15 cellular contexts compared by ENCODE assay signal in the genomic region with DNA sequence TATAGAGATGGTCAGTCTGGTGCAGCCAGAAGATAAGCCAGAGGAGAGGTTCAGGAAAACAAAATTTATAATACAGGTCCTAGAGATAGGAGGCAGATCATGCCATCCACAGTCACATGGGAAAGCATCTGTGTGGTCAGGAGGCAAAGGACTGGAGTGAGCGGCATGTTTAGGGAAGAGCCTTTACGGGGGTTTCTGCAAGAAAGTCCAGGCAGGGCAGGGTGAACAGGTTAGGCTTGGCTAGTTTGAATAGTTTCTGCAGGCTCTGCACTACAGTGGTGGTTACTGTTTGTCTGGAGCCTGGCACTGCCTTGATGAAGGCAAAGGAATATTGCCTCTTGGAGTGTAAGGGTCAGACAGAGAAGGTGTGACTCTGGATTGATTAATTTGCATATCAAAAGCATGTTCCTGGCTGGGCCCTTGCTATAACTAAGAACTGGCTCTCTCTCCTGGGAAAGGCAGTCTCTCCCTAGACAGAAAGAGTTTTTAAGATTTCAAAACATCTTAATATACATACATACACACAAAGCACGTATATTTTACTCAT.
DNase-seq lines count a peak whose midpoint lies in the region; ATAC-seq and TF ChIP-seq lines count a peak whose summit lies in the region.
"Had no signal": no experiment of that assay in that cellular context is flagged by ENCODE, and none has a peak within 500 bp of the region (broad histone marks: within the 10 kb centered on the region; RNA-seq: fewer than 3 reads in every experiment).

No MANE protein-coding gene starts in this region.

- peaks cover 7% of the 10 kb centered on the region for H3K4me1 ChIP-seq in endodermal cell (ENCODE audit: control insufficient read depth, insufficient read depth, low read length)

- H3K4me3 Mint-ChIP-seq in endodermal cell, result no peak overlapping the region
- H3K4me3 Mint-ChIP-seq: B cell; CD4-positive, alpha-beta T cell; HFFc6 had no signal

- H3K27ac ChIP-seq in endodermal cell (ENCODE audit: low read depth, low read length), result no peak overlapping the region
- H3K27ac ChIP-seq: GM23248 had no signal

- DNase-seq in H7 (peak; percentile 17), endodermal cell (peak; percentile 50), mucosa of gallbladder (ENCODE audit: low spot score) (peak; percentile 40), dermis blood vessel endothelial cell (no peak), NCI-H146 (lab: John Stamatoyannopoulos, UW) (no peak)
- no peak for DNase-seq in stimulated activated CD4-positive, alpha-beta T cell treated with anti-CD3 and anti-CD28 coated beads, Interleukin-15, amount 100 ng/mL, for 24 hours
- DNase-seq: C1 segment of cervical spinal cord; CD4-positive, alpha-beta T cell; DMS79; GM23248; HCEC 1CT; HFFc6 had no signal

- no peak overlapping the region for H3K27ac Mint-ChIP-seq in endodermal cell
- H3K27ac Mint-ChIP-seq: B cell; CD4-positive, alpha-beta T cell; HFFc6 had no signal

- ATAC-seq in HG03439 (IDR thresholded peaks at IDR 0.05; ENCODE audit: unreplicated experiment), result no peak
- ATAC-seq: HepG2 had no signal

- H3K36me3 Mint-ChIP-seq in endodermal cell (ENCODE audit: low read depth), result no peaks in the 10 kb centered on the region

- H3K4me3 ChIP-seq in H7 (ENCODE audit: insufficient read depth, low read depth, low read length) (no peak overlapping the region), endodermal cell (ENCODE audit: low read length) (no peak overlapping the region)
- H3K4me3 ChIP-seq: GM23248 had no signal

- H3K9ac ChIP-seq in endodermal cell (ENCODE audit: extremely low read depth, low read length, poor library complexity, severe bottlenecking), result no peak overlapping the region
- H3K9ac ChIP-seq: GM23248 had no signal

- peaks cover 7% of the 10 kb centered on the region for H3K9me3 ChIP-seq in endodermal cell (ENCODE audit: control insufficient read depth, low read length)

- no peak for TF ChIP-seq CTCF in endodermal cell (conservative IDR thresholded peaks at IDR 0.05)

- peaks cover 3% of the 10 kb centered on the region for H3K9me3 Mint-ChIP-seq in endodermal cell

- WGBS in endodermal cell (ENCODE audit: insufficient coverage in 1 of 2, insufficient read length in 1 of 2), 2 experiments, result 85% methylated on average over 3 of the region's 3 CpGs; no CpG with 5 or more reads in 1 of the 2 experiments

- H3K4me1 Mint-ChIP-seq in endodermal cell, result peaks cover 20% of the 10 kb centered on the region
- H3K4me1 Mint-ChIP-seq: B cell had no signal

- no peaks in the 10 kb centered on the region for H3K27me3 ChIP-seq in H7 (ENCODE audit: control insufficient read depth, insufficient read depth, low read length)
- no peaks in the 10 kb centered on the region for H3K27me3 ChIP-seq in endodermal cell (ENCODE audit: control insufficient read depth, insufficient read depth, low read length, poor library complexity, severe bottlenecking)

- H3K27me3 Mint-ChIP-seq in endodermal cell (ENCODE audit: insufficient read depth), result no peaks in the 10 kb centered on the region
- H3K27me3 Mint-ChIP-seq: B cell; CD4-positive, alpha-beta T cell had no signal

- no peaks in the 10 kb centered on the region for H3K36me3 ChIP-seq in H7 (replicated peaks; ENCODE audit: control insufficient read depth, insufficient read depth, low read length)
- H3K36me3 ChIP-seq in endodermal cell (ENCODE audit: control insufficient read depth, insufficient read depth, low read length), result no peaks in the 10 kb centered on the region

Comparison
In these comparisons a context has a peak if more than half of its experiments do, and no peak if none do; other contexts are left out.
1. DNase-seq: peak in H7 (single experiment), endodermal cell (single experiment) and mucosa of gallbladder (single experiment); none in dermis blood vessel endothelial cell (single experiment), NCI-H146 (single experiment) and stimulated activated CD4-positive, alpha-beta T cell treated with anti-CD3 and anti-CD28 coated beads, Interleukin-15, amount 100 ng/mL, for 24 hours (single experiment).